In genomic region chr16:89720520-89720858, GRCh38 we compare ENCODE assay signal across 8 cellular contexts. TPM values are rescaled to one million over a fixed set of nuclear protein-coding genes. Genes with fewer than 3 reads are reported as not detected.
DNase-seq lines count a peak whose midpoint lies in the region; ATAC-seq and TF ChIP-seq lines count a peak whose summit lies in the region.

No MANE protein-coding gene starts in this region.

- peak; percentile 22 for DNase-seq in MG63
- no peak for DNase-seq in coronary artery (ENCODE audit: low spot score)
- DNase-seq in lung microvascular endothelial cell (ENCODE audit: low read depth in 2 of 2): peak; percentile 31 to 38
- no peak for DNase-seq in uterus
- DNase-seq in NCI-H69 (lab: John Stamatoyannopoulos, UW): no peak
- no peak for DNase-seq in NCI-H187 (lab: John Stamatoyannopoulos, UW)

- H3K36me3 ChIP-seq in MG63 (peaks cover 18% of the 10 kb centered on the region), uterus (no peaks in the 10 kb centered on the region)

- H3K27ac ChIP-seq in coronary artery (peak overlapping the region; percentile 86 to 97), uterus (peak overlapping the region; percentile 91 to 92)

- H3K27me3 ChIP-seq in MG63: no peaks in the 10 kb centered on the region
- H3K27me3 ChIP-seq in uterus: no peaks in the 10 kb centered on the region

- no peaks in the 10 kb centered on the region for H3K9me3 ChIP-seq in MG63
- H3K9me3 ChIP-seq in uterus: no peaks in the 10 kb centered on the region

- H3K4me1 ChIP-seq in uterus: peaks cover 0 to 6% of the 10 kb centered on the region in 2 donors

- intact Hi-C loops in uterus (cut with DNase I; ENCODE audit: low total_unique reads): no loop called here

- H3K4me3 ChIP-seq in GM08714 (ENCODE audit: low read length) (peak overlapping the region; percentile 75), MG63 (peak overlapping the region; percentile 65), coronary artery (peak overlapping the region; percentile 95), uterus (peak overlapping the region; percentile 52 to 68)

- no peak for TF ChIP-seq POLR2A in uterus (IDR thresholded peaks at IDR 0.05)

- ATAC-seq in GM21786 (IDR thresholded peaks at IDR 0.05; ENCODE audit: unreplicated experiment): peak; percentile 15

- no peak for TF ChIP-seq CTCF in coronary artery (IDR thresholded peaks at IDR 0.05)
- peak in 1 of 4 experiments; percentile 13 for TF ChIP-seq CTCF in uterus (IDR thresholded peaks at IDR 0.05)

RNA-seq across cellular contexts. Expression of gene VPS9D1, which starts 0.2 kb away (rescaled TPM):
- total RNA-seq in MG63 (2014; rRNA removed; shearing (Covaris generic); ENCODE audit: low replicate concordance): 6.4 and 7.2 TPM in 2 replicates
- total RNA-seq in lung microvascular endothelial cell (4.1 and 4.4 TPM in 2 replicates), uterus (10 to 100 TPM in 2 of 4 donors, 1 to 10 TPM in 1, under 1 TPM in 1; 0.26 to 20.6 (median 8.7) TPM)

RNA-seq across cellular contexts. Expression of gene ZNF276, which starts 0.8 kb away (rescaled TPM):
- 4.5 and 4.9 TPM in 2 replicates for total RNA-seq in MG63 (2014; rRNA removed; shearing (Covaris generic); ENCODE audit: low replicate concordance)
- total RNA-seq in lung microvascular endothelial cell: 8.3 and 14.5 TPM in 2 replicates
- 10 to 100 TPM in 2 of 4 donors, 1 to 10 TPM in 2; 6.4 to 41.5 (median 20.8) TPM for total RNA-seq in uterus

RNA-seq across cellular contexts. Expression of gene SPATA2L, which starts 19.0 kb away (rescaled TPM):
- total RNA-seq in MG63 (2014; rRNA removed; shearing (Covaris generic); ENCODE audit: low replicate concordance): 12.6 and 18.4 TPM in 2 replicates
- total RNA-seq in lung microvascular endothelial cell (8.1 and 10.1 TPM in 2 replicates), uterus (10 to 100 TPM in 2 of 4 donors, 1 to 10 TPM in 2; 1.2 to 18.7 (median 7.2) TPM)

RNA-seq across cellular contexts. Expression of gene CDK10, which starts 34.0 kb away (rescaled TPM):
- total RNA-seq in MG63 (2014; rRNA removed; shearing (Covaris generic); ENCODE audit: low replicate concordance): 11.9 and 40.4 TPM in 2 replicates
- total RNA-seq in lung microvascular endothelial cell (23.1 and 38.5 TPM in 2 replicates), uterus (10 to 100 TPM; 13.8 to 90.7 (median 62.5) TPM)

Comparison
In these comparisons a context has a peak if more than half of its experiments do, and no peak if none do; other contexts are left out.
1. DNase-seq: peak in MG63 (single experiment) and lung microvascular endothelial cell (2 of 2); none in coronary artery (single experiment), uterus (0 of 2), NCI-H69 (single experiment) and NCI-H187 (0 of 2).
2. Peak in every context shown above with its lines, with median percentiles within 50 percentile points of each other: H3K4me3 ChIP-seq.